34 cellular contexts compared by ENCODE assay signal in genomic region chr2:124171472-124172063, GRCh38.
"Had no signal": no experiment of that assay in that cellular context is flagged by ENCODE, and none has a peak within 500 bp of the region (broad histone marks: within the 10 kb centered on the region; RNA-seq: fewer than 3 reads in every experiment).

No MANE protein-coding gene starts in this region.

- H3K9me3 ChIP-seq: MG63 had no signal

- H3K4me3 ChIP-seq: MG63 had no signal

- DNase-seq: Karpas-422, Kasumi-1, MG63, MM.1S, MV-4-11, NCI-H1048, NCI-H1092, NCI-H1092 treated with DMSO at 0.1 percent for 48 hours, NCI-H1105, NCI-H1105 treated with DMSO at 0.1 percent for 48 hours, NCI-H1417, NCI-H1417 treated with DMSO at 0.1 percent for 48 hours, NCI-H1436, NCI-H1436 treated with DMSO at 0.1 percent for 48 hours, NCI-H146, NCI-H1694, NCI-H1694 treated with DMSO at 0.1 percent for 48 hours, NCI-H187, NCI-H187 treated with DMSO at 0.1 percent for 48 hours, NCI-H1930, NCI-H2029, NCI-H2029 treated with DMSO at 0.1 percent for 48 hours, NCI-H2081, NCI-H2081 treated with DMSO at 0.1 percent for 48 hours, NCI-H2107, NCI-H2171, NCI-H2171 treated with DMSO at 0.1 percent for 48 hours, NCI-H2227 treated with DMSO at 0.1 percent for 48 hours, NCI-H226, NCI-H345, NCI-H446, NCI-H446 treated with DMSO at 0.1 percent for 48 hours, NCI-H510A had no signal

- H3K27ac ChIP-seq: KMS-11 had no signal

- H3K27me3 ChIP-seq: MG63 had no signal
